In the genomic region with DNA sequence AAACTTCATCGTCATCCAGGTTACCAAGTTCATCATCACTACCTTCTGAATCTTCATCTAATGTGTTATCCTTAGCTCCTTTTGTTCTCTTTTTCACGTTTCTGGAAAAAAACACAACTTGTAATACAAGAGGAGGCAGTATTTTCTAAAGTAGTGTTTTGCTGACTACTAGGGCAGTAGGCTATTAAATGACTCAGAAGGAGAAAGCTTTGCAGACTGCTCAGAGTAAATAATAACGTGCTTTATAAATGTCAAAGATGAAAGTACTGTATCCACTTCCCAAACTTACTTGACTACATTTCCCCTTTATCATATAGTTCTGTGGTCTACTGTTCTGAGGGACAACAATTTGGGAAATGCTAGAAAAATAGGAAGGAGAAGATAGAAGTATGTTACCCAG, we compare ENCODE assay signal across 19 cellular contexts. TPM values are rescaled to one million over a fixed set of nuclear protein-coding genes. Genes with fewer than 3 reads are reported as not detected.
DNase-seq lines count a peak whose midpoint lies in the region; ATAC-seq and TF ChIP-seq lines count a peak whose summit lies in the region.
"Had no signal": no experiment of that assay in that cellular context is flagged by ENCODE, and none has a peak within 500 bp of the region (broad histone marks: within the 10 kb centered on the region; RNA-seq: fewer than 3 reads in every experiment).

No MANE protein-coding gene starts in this region.

- H3K27ac Mint-ChIP-seq in activated CD8-positive, alpha-beta memory T cell treated with anti-CD3 and anti-CD28 coated beads, Interleukin-2, amount 10 ng/mL, durations not matched to agents 7 days and 5 days = peak overlapping the region; percentile 28
- H3K27ac Mint-ChIP-seq in stimulated activated naive B cell treated with anti-CD40 and anti-IgM and Interleukin-4, amounts not matched to agents 10 μg/mL and 1 μg/mL and 100 μg/mL, for 72 hours = peak overlapping the region; percentile 1

- TF ChIP-seq CTCF in IMR-90 (conservative IDR thresholded peaks at IDR 0.05; ENCODE audit: low read depth, low read length) (no peak), adrenal gland (IDR thresholded peaks at IDR 0.05) (no peak)

- H3K9me3 Mint-ChIP-seq in activated CD8-positive, alpha-beta memory T cell treated with anti-CD3 and anti-CD28 coated beads, Interleukin-2, amount 10 ng/mL, durations not matched to agents 7 days and 5 days (ENCODE audit: low read depth) = peaks cover 15% of the 10 kb centered on the region
- peaks cover 0 to 15% of the 10 kb centered on the region in 2 donors for H3K9me3 Mint-ChIP-seq in stimulated activated naive B cell treated with anti-CD40 and anti-IgM and Interleukin-4, amounts not matched to agents 10 μg/mL and 1 μg/mL and 100 μg/mL, for 72 hours

- no peak overlapping the region for H4K8ac ChIP-seq in IMR-90 (ENCODE audit: low read depth in 2 of 2, low read length in 2 of 2)

- no peak overlapping the region for H3K23ac ChIP-seq in IMR-90 (ENCODE audit: low read depth, low read length)

- H3K4me2 ChIP-seq in IMR-90 (ENCODE audit: low read depth, low read length) = no peak overlapping the region

- peaks cover under 1 to 16% of the 10 kb centered on the region in 2 experiments; a peak in 3 of 4 replicates for H3K79me1 ChIP-seq in IMR-90 (ENCODE audit: low read depth in 1 of 2, low read length in 2 of 2)

- in situ Hi-C loops in IMR-90 (cut with MboI; ENCODE audit: low sequenced_read_pairs) = no loop called here

- H3K4me1 Mint-ChIP-seq in activated CD8-positive, alpha-beta memory T cell treated with anti-CD3 and anti-CD28 coated beads, Interleukin-2, amount 10 ng/mL, durations not matched to agents 7 days and 5 days = peaks cover 17% of the 10 kb centered on the region
- peaks cover 7 to 18% of the 10 kb centered on the region in 2 donors for H3K4me1 Mint-ChIP-seq in stimulated activated naive B cell treated with anti-CD40 and anti-IgM and Interleukin-4, amounts not matched to agents 10 μg/mL and 1 μg/mL and 100 μg/mL, for 72 hours

- H3K4me3 ChIP-seq in IMR-90 (ENCODE audit: insufficient read depth, low read depth, low read length) = no peak overlapping the region
- no peak overlapping the region for H3K4me3 ChIP-seq in adrenal gland

- H2BK5ac ChIP-seq in IMR-90 (ENCODE audit: low read depth, low read length, poor library complexity, severe bottlenecking) = no peak overlapping the region

- TF ChIP-seq POLR2A in IMR-90 (IDR thresholded peaks at IDR 0.05; ENCODE audit: low read depth, low read length) (no peak), adrenal gland (IDR thresholded peaks at IDR 0.05) (no peak)

- no peak overlapping the region for H2BK20ac ChIP-seq in IMR-90 (ENCODE audit: low read depth, low read length)

- H3K9me3 ChIP-seq in IMR-90 (ENCODE audit: control insufficient read depth, insufficient read depth, low read length) (no peaks in the 10 kb centered on the region; the same call in 1 of the 2 replicates), adrenal gland (replicated peaks in 1 of 3) (peaks cover 0 to 14% (median 14%) of the 10 kb centered on the region in 3 donors)

- no peak overlapping the region for H3K14ac ChIP-seq in IMR-90 (replicated peaks; ENCODE audit: low read depth, low read length)

- no peak overlapping the region for H2BK15ac ChIP-seq in IMR-90 (ENCODE audit: low read depth, low read length)

- H2AFZ ChIP-seq in IMR-90 (replicated peaks; ENCODE audit: low read length, poor library complexity) = no peak overlapping the region

- peaks cover 78% of the 10 kb centered on the region for H3K36me3 Mint-ChIP-seq in activated CD8-positive, alpha-beta memory T cell treated with anti-CD3 and anti-CD28 coated beads, Interleukin-2, amount 10 ng/mL, durations not matched to agents 7 days and 5 days
- peaks cover 54 to 63% of the 10 kb centered on the region in 2 donors for H3K36me3 Mint-ChIP-seq in stimulated activated naive B cell treated with anti-CD40 and anti-IgM and Interleukin-4, amounts not matched to agents 10 μg/mL and 1 μg/mL and 100 μg/mL, for 72 hours

- BruUV-seq in IMR-90 (replicated peaks; lab: Mats Ljungman, UMichigan) = no TSS peak

- no peak for ATAC-seq in activated CD8-positive, alpha-beta memory T cell treated with anti-CD3 and anti-CD28 coated beads, Interleukin-2, amount 10 ng/mL, durations not matched to agents 7 days and 5 days
- peak; percentile 51; the same call in 1 of the 2 replicates for ATAC-seq in IMR-90 (ENCODE audit: low read depth)
- no peak for ATAC-seq in stimulated activated naive B cell treated with anti-CD40 and anti-IgM and Interleukin-4, amounts not matched to agents 10 μg/mL and 1 μg/mL and 100 μg/mL, for 72 hours (replicated peaks)
- no peak for ATAC-seq in HG02678 (IDR thresholded peaks at IDR 0.05; ENCODE audit: unreplicated experiment)
- no peak for ATAC-seq in GM19351 (IDR thresholded peaks at IDR 0.05; ENCODE audit: unreplicated experiment)
- ATAC-seq: Right ventricle myocardium inferior had no signal

- no peak overlapping the region for H2BK120ac ChIP-seq in IMR-90 (ENCODE audit: low read depth, low read length)

- POLR2A ChIA-PET in IMR-90 (lab: Charles Lee; ENCODE audit: unreplicated experiment) = no interaction called here

- H3K4me3 Mint-ChIP-seq in activated CD8-positive, alpha-beta memory T cell treated with anti-CD3 and anti-CD28 coated beads, Interleukin-2, amount 10 ng/mL, durations not matched to agents 7 days and 5 days = no peak overlapping the region
- H3K4me3 Mint-ChIP-seq in stimulated activated naive B cell treated with anti-CD40 and anti-IgM and Interleukin-4, amounts not matched to agents 10 μg/mL and 1 μg/mL and 100 μg/mL, for 72 hours = no peak overlapping the region

- no peak for DNase-seq in activated CD8-positive, alpha-beta memory T cell treated with anti-CD3 and anti-CD28 coated beads, Interleukin-2, amount 10 ng/mL, durations not matched to agents 7 days and 5 days
- no peak for DNase-seq in activated CD8-positive, alpha-beta memory T cell treated with anti-CD3 and anti-CD28 coated beads, Interleukin-2, amount 50 U/mL, for 4 hours
- DNase-seq in IMR-90 (peak; percentile 25), iris pigment epithelial cell (ENCODE audit: low read depth) (peak; percentile 33), adrenal gland (no peak)
- DNase-seq in stimulated activated naive B cell treated with anti-CD40 and anti-IgM and Interleukin-4, amounts not matched to agents 10 μg/mL and 1 μg/mL and 100 μg/mL, for 72 hours = no peak
- DNase-seq: DMS79; KBM-7; NCI-H1105; NCI-H2081; NCI-H2171 treated with DMSO at 0.1 percent for 48 hours; NCI-H748 treated with DMSO at 0.1 percent for 48 hours; NK-92 treated with Interleukin-12 subunit alpha and Interleukin-12 subunit beta, amount 100 ng/mL, for 24 hours had no signal

- dilution Hi-C loops in IMR-90 (cut with HindIII; ENCODE audit: low sequenced_read_pairs, unreplicated experiment) = no loop called here

- TF ChIP-seq RAD21 in IMR-90 (IDR thresholded peaks at IDR 0.05; ENCODE audit: low read length) = no peak

- no peaks in the 10 kb centered on the region for H3K27me3 ChIP-seq in IMR-90 (ENCODE audit: control insufficient read depth, insufficient read depth, low read length)
- H3K27me3 ChIP-seq in adrenal gland = no peaks in the 10 kb centered on the region

- intact Hi-C loops in IMR-90 (cut with micrococcal nuclease) = loop anchor here (5.0 kb wide), 1 partner anchor 55 kb away; the partner anchor contains the start of gene EIF2AK2
- intact Hi-C loops in adrenal gland (cut with DNase I) = no loop called here

- no peaks in the 10 kb centered on the region for H3K4me1 ChIP-seq in IMR-90 (ENCODE audit: control insufficient read depth, insufficient read depth, low read length)
- peaks cover 0 to 9% of the 10 kb centered on the region in 2 donors for H3K4me1 ChIP-seq in adrenal gland (replicated peaks in 1 of 2)

- H3K27ac ChIP-seq in IMR-90 (ENCODE audit: insufficient read depth, low read length) (no peak overlapping the region), adrenal gland (no peak overlapping the region)

- H4K5ac ChIP-seq in IMR-90 (ENCODE audit: low read depth, low read length) = no peak overlapping the region

- no peak overlapping the region for H2AK5ac ChIP-seq in IMR-90 (ENCODE audit: low read depth, low read length)

- no peak overlapping the region for H2AK9ac ChIP-seq in IMR-90 (replicated peaks; ENCODE audit: low read depth, low read length, poor library complexity)

- no CpG with 5 or more reads among the region's 3 CpGs for WGBS in IMR-90 (ENCODE audit: extremely low coverage in 2 of 2, insufficient read length in 1 of 2), 2 experiments
- WGBS in adrenal gland, 4 donors = 68 to 76% (median 69%) methylated on average over 3 of the region's 3 CpGs

- no peaks in the 10 kb centered on the region for H4K20me1 ChIP-seq in IMR-90 (ENCODE audit: insufficient read depth, low read length)

- no peaks in the 10 kb centered on the region for H3K9me1 ChIP-seq in IMR-90 (ENCODE audit: insufficient read depth, low read length)

- no peak overlapping the region for H3K56ac ChIP-seq in IMR-90 (ENCODE audit: extremely low read depth, insufficient read depth, low read length)

- H3K27me3 Mint-ChIP-seq in activated CD8-positive, alpha-beta memory T cell treated with anti-CD3 and anti-CD28 coated beads, Interleukin-2, amount 10 ng/mL, durations not matched to agents 7 days and 5 days = no peaks in the 10 kb centered on the region
- H3K27me3 Mint-ChIP-seq in stimulated activated naive B cell treated with anti-CD40 and anti-IgM and Interleukin-4, amounts not matched to agents 10 μg/mL and 1 μg/mL and 100 μg/mL, for 72 hours = no peaks in the 10 kb centered on the region

- no peak overlapping the region for H4K91ac ChIP-seq in IMR-90 (ENCODE audit: insufficient read depth, low read depth, low read length)

- H3K9ac ChIP-seq in IMR-90 (ENCODE audit: low read depth, low read length) = no peak overlapping the region

- no peak overlapping the region for H3K4ac ChIP-seq in IMR-90 (ENCODE audit: low read depth, low read length)

- CTCF ChIA-PET in activated CD8-positive, alpha-beta memory T cell treated with anti-CD3 and anti-CD28 coated beads, Interleukin-2, amount 10 ng/mL, durations not matched to agents 7 days and 5 days (lab: Charles Lee) = interaction anchor here (1.1 to 1.5 kb wide), 2 partner anchors 14 to 20 kb away, joined by 3 read pairs; partner anchors contain the start of gene NDUFAF7
- CTCF ChIA-PET in IMR-90 (lab: Yijun Ruan, JAX) = no interaction called here

- H3K36me3 ChIP-seq in IMR-90 (ENCODE audit: control insufficient read depth, insufficient read depth, low read length) (peaks cover 32% of the 10 kb centered on the region), adrenal gland (replicated peaks in 1 of 2) (peaks cover 0 to 76% of the 10 kb centered on the region in 2 donors)

- no peak overlapping the region for H3K18ac ChIP-seq in IMR-90 (ENCODE audit: low read depth, low read length)

RNA-seq across cellular contexts. Expression of gene CEBPZOS, which starts 15.6 kb away (rescaled TPM):
- 10 to 100 TPM; 35.6 to 37.9 TPM for total RNA-seq in activated CD8-positive, alpha-beta memory T cell treated with anti-CD3 and anti-CD28 coated beads, Interleukin-2, amount 10 ng/mL, durations not matched to agents 7 days and 5 days
- total RNA-seq in IMR-90 (2012; rRNA removed) (16.8 and 23.3 TPM in 2 replicates), adrenal gland (10 to 100 TPM; 27.9 to 84.6 (median 54.3) TPM)
- polyA plus RNA-seq in IMR-90 (2012; rRNA removed) (26.3 and 31.5 TPM in 2 replicates), adrenal gland (100 to 1,000 TPM in 1 of 3 donors, 10 to 100 TPM in 2; 74.8 to 186 (median 90.0) TPM)
- 8.6 and 20.8 TPM in 2 replicates for polyA plus RNA-seq in IMR-90 (2012; cell fraction: cytosol; rRNA removed)
- 2.9 and 16.4 TPM in 2 replicates for polyA plus RNA-seq in IMR-90 (2012; cell fraction: nucleus; rRNA removed; ENCODE audit: low replicate concordance)

RNA-seq across cellular contexts. Expression of gene CEBPZ, which starts 19.5 kb away (rescaled TPM):
- total RNA-seq in activated CD8-positive, alpha-beta memory T cell treated with anti-CD3 and anti-CD28 coated beads, Interleukin-2, amount 10 ng/mL, durations not matched to agents 7 days and 5 days = 10 to 100 TPM; 52.2 to 73.3 TPM
- total RNA-seq in IMR-90 (2012; rRNA removed) (33.3 and 47.8 TPM in 2 replicates), adrenal gland (10 to 100 TPM; 27.2 to 82.4 (median 53.4) TPM)
- polyA plus RNA-seq in IMR-90 (2012; rRNA removed) (9.4 and 9.5 TPM in 2 replicates), adrenal gland (10 to 100 TPM; 75.7 to 89.8 (median 78.8) TPM)
- 0.80 and 1.4 TPM in 2 replicates for polyA plus RNA-seq in IMR-90 (2012; cell fraction: cytosol; rRNA removed)
- polyA plus RNA-seq in IMR-90 (2012; cell fraction: nucleus; rRNA removed; ENCODE audit: low replicate concordance) = 0.39 and 4.1 TPM in 2 replicates

RNA-seq across cellular contexts. Expression of gene NDUFAF7, which starts 19.5 kb away (rescaled TPM):
- 10 to 100 TPM; 18.1 to 24.8 TPM for total RNA-seq in activated CD8-positive, alpha-beta memory T cell treated with anti-CD3 and anti-CD28 coated beads, Interleukin-2, amount 10 ng/mL, durations not matched to agents 7 days and 5 days
- total RNA-seq in IMR-90 (2012; rRNA removed) (9.9 and 12.8 TPM in 2 replicates), adrenal gland (10 to 100 TPM; 15.4 to 35.7 (median 24.0) TPM)
- polyA plus RNA-seq in IMR-90 (2012; rRNA removed) (14.1 and 17.4 TPM in 2 replicates), adrenal gland (10 to 100 TPM; 31.9 to 42.5 (median 31.9) TPM)
- 3.0 and 4.4 TPM in 2 replicates for polyA plus RNA-seq in IMR-90 (2012; cell fraction: cytosol; rRNA removed)
- 11.1 and 75.5 TPM in 2 replicates for polyA plus RNA-seq in IMR-90 (2012; cell fraction: nucleus; rRNA removed; ENCODE audit: low replicate concordance)

RNA-seq across cellular contexts. Expression of gene SULT6B1, which starts 23.5 kb away (rescaled TPM):
- not detected for total RNA-seq in activated CD8-positive, alpha-beta memory T cell treated with anti-CD3 and anti-CD28 coated beads, Interleukin-2, amount 10 ng/mL, durations not matched to agents 7 days and 5 days
- total RNA-seq in IMR-90 (2012; rRNA removed) (not detected in 2 replicates), adrenal gland (not detected)
- polyA plus RNA-seq in IMR-90 (2012; rRNA removed) (not detected in 2 replicates), adrenal gland (not detected)
- polyA plus RNA-seq in IMR-90 (2012; cell fraction: cytosol; rRNA removed) = not detected in 2 replicates
- not detected in 2 replicates for polyA plus RNA-seq in IMR-90 (2012; cell fraction: nucleus; rRNA removed; ENCODE audit: low replicate concordance)
- total RNA-seq: NCI-H460, Right ventricle myocardium inferior, SK-MEL-5 had no signal
- polyA plus RNA-seq: BJ had no signal

RNA-seq across cellular contexts. Expression of gene EIF2AK2, which starts 55.2 kb away (rescaled TPM):
- total RNA-seq in activated CD8-positive, alpha-beta memory T cell treated with anti-CD3 and anti-CD28 coated beads, Interleukin-2, amount 10 ng/mL, durations not matched to agents 7 days and 5 days = 100 to 1,000 TPM; 115 to 175 TPM
- total RNA-seq in IMR-90 (2012; rRNA removed) (16.8 and 32.2 TPM in 2 replicates), adrenal gland (10 to 100 TPM; 17.3 to 48.5 (median 35.9) TPM)
- polyA plus RNA-seq in IMR-90 (2012; rRNA removed) (7.3 and 10.2 TPM in 2 replicates), adrenal gland (10 to 100 TPM in 1 of 3 donors, 1 to 10 TPM in 2; 5.6 to 35.4 (median 7.7) TPM)
- polyA plus RNA-seq in IMR-90 (2012; cell fraction: cytosol; rRNA removed) = 3.1 and 3.5 TPM in 2 replicates
- 2.0 and 9.7 TPM in 2 replicates for polyA plus RNA-seq in IMR-90 (2012; cell fraction: nucleus; rRNA removed; ENCODE audit: low replicate concordance)

Comparison
In these comparisons a context has a peak if more than half of its experiments do, and no peak if none do; other contexts are left out.
1. DNase-seq: peak in IMR-90 (single experiment) and iris pigment epithelial cell (single experiment); none in activated CD8-positive, alpha-beta memory T cell treated with anti-CD3 and anti-CD28 coated beads, Interleukin-2, amount 10 ng/mL, durations not matched to agents 7 days and 5 days (single experiment), activated CD8-positive, alpha-beta memory T cell treated with anti-CD3 and anti-CD28 coated beads, Interleukin-2, amount 50 U/mL, for 4 hours (single experiment), stimulated activated naive B cell treated with anti-CD40 and anti-IgM and Interleukin-4, amounts not matched to agents 10 μg/mL and 1 μg/mL and 100 μg/mL, for 72 hours (single experiment) and adrenal gland (0 of 7).